8 cellular contexts compared by ENCODE assay signal in genomic region chr2:189580662-189581353, GRCh38. TPM values are rescaled to one million over a fixed set of nuclear protein-coding genes. Genes with fewer than 3 reads are reported as not detected.
DNase-seq lines count a peak whose midpoint lies in the region; ATAC-seq and TF ChIP-seq lines count a peak whose summit lies in the region.

Gene SLC40A1, minus strand, starts transcription at chr2:189580786. Its CDS starts 326 bp downstream, at chr2:189580460.

- ATAC-seq in GM18867 (IDR thresholded peaks at IDR 0.05; ENCODE audit: unreplicated experiment) (peak; percentile 70), HG03521 (IDR thresholded peaks at IDR 0.05; ENCODE audit: unreplicated experiment) (peak; percentile 51), RWPE2 (ENCODE audit: low read depth) (peak; percentile 79), gastroesophageal sphincter (peak; percentile 98)

- H3K4me1 ChIP-seq in RWPE2 (ENCODE audit: insufficient read depth, poor library complexity, severe bottlenecking) (no peaks in the 10 kb centered on the region), gastroesophageal sphincter (peaks cover 2 to 56% (median 17%) of the 10 kb centered on the region in 3 donors), neuron (ENCODE audit: insufficient read depth, low read length) (peaks cover 2% of the 10 kb centered on the region)

- DNase-seq in 8988T (peak; percentile 64), RWPE2 (ENCODE audit: low spot score) (no peak)
- DNase-seq in activated naive CD4-positive, alpha-beta T cell (lab: John Stamatoyannopoulos, UW) = peak; percentile 8 to 71 (median 28)

- TF ChIP-seq CTCF in RWPE2 (IDR thresholded peaks at IDR 0.05; ENCODE audit: poor library complexity, severe bottlenecking) = no peak
- TF ChIP-seq CTCF in gastroesophageal sphincter (IDR thresholded peaks at IDR 0.05) = peak in 2 of 4 experiments; percentile 3 to 9

- H3K4me3 ChIP-seq in RWPE2 (ENCODE audit: severe bottlenecking) (peak within 1 kb of the TSS; percentile 35), gastroesophageal sphincter (peak within 1 kb of the TSS; percentile 66 to 89), neuron (ENCODE audit: low read length) (peak within 1 kb of the TSS; percentile 52)

- H3K36me3 ChIP-seq in RWPE2 (ENCODE audit: low read depth) (no peaks in the 10 kb centered on the region), gastroesophageal sphincter (no peaks in the 10 kb centered on the region), neuron (ENCODE audit: insufficient read depth, low read length) (no peaks in the 10 kb centered on the region)

- peak within 1 kb of the TSS; percentile 45 for H2AFZ ChIP-seq in neuron (ENCODE audit: low read depth, low read length)

- TF ChIP-seq POLR2A in gastroesophageal sphincter (IDR thresholded peaks at IDR 0.05) = peak; percentile 93 to 95

- 1% methylated on average over 16 of the region's 78 CpGs; no CpG with 5 or more reads in 1 of the 2 donors for WGBS in gastroesophageal sphincter (ENCODE audit: low coverage in 1 of 2), 2 donors

- TF ChIP-seq EP300 in gastroesophageal sphincter (IDR thresholded peaks at IDR 0.05) = no peak

- H3K9me3 ChIP-seq in RWPE2 (ENCODE audit: severe bottlenecking) (no peaks in the 10 kb centered on the region), gastroesophageal sphincter (no peaks in the 10 kb centered on the region), neuron (ENCODE audit: low read length) (no peaks in the 10 kb centered on the region)

- H3K27me3 ChIP-seq in RWPE2 (ENCODE audit: insufficient read depth, poor library complexity, severe bottlenecking) = peaks cover 57% of the 10 kb centered on the region
- no peaks in the 10 kb centered on the region for H3K27me3 ChIP-seq in gastroesophageal sphincter
- H3K27me3 ChIP-seq in neuron (ENCODE audit: insufficient read depth, low read length) = peaks cover 10% of the 10 kb centered on the region

- no peak within 1 kb of the TSS for H3K27ac ChIP-seq in RWPE2 (ENCODE audit: poor library complexity, severe bottlenecking)
- peak within 1 kb of the TSS; percentile 68 to 92 (median 89) for H3K27ac ChIP-seq in gastroesophageal sphincter
- H3K27ac ChIP-seq in temporal lobe (ENCODE audit: low read depth, low read length) = peak within 1 kb of the TSS; percentile 48

RNA-seq across cellular contexts. Expression of gene SLC40A1, which starts in this region (rescaled TPM):
- total RNA-seq in gastroesophageal sphincter (10 to 100 TPM; 32.1 to 96.3 (median 57.2) TPM), temporal lobe (18.4 TPM)
